Comparison of ENCODE assay signal across 30 cellular contexts in genomic region chr1:168443356-168443755, GRCh38.
DNase-seq lines count a peak whose midpoint lies in the region; ATAC-seq and TF ChIP-seq lines count a peak whose summit lies in the region.
"Had no signal": no experiment of that assay in that cellular context is flagged by ENCODE, and none has a peak within 500 bp of the region (broad histone marks: within the 10 kb centered on the region; RNA-seq: fewer than 3 reads in every experiment).

No MANE protein-coding gene starts in this region.

- TF ChIP-seq CTCF in Calu3 (IDR thresholded peaks at IDR 0.05; ENCODE audit: unreplicated experiment) = no peak

- H3K9me3 ChIP-seq in CD4-positive, alpha-beta memory T cell (ENCODE audit: control insufficient read depth in 1 of 2, low read length in 2 of 2) = no peaks in the 10 kb centered on the region
- no peaks in the 10 kb centered on the region for H3K9me3 ChIP-seq in T-helper 17 cell (ENCODE audit: control insufficient read depth, low read length, poor library complexity, severe bottlenecking)
- no peaks in the 10 kb centered on the region for H3K9me3 ChIP-seq in effector memory CD4-positive, alpha-beta T cell (ENCODE audit: control insufficient read depth, low read length)
- H3K9me3 ChIP-seq: colonic mucosa, lower lobe of right lung, MG63, ovary, suprapubic skin, upper lobe of right lung had no signal

- peaks cover 73% of the 10 kb centered on the region for H3K4me1 ChIP-seq in CD4-positive, alpha-beta memory T cell (ENCODE audit: insufficient read depth, low read length)
- peaks cover 20% of the 10 kb centered on the region for H3K4me1 ChIP-seq in effector memory CD4-positive, alpha-beta T cell (ENCODE audit: control insufficient read depth, insufficient read depth, low read length, poor library complexity, severe bottlenecking)
- H3K4me1 ChIP-seq: colonic mucosa, lower lobe of right lung had no signal

- H3K27ac Mint-ChIP-seq in activated CD4-positive, alpha-beta T cell treated with anti-CD3 and anti-CD28 coated beads, Interleukin-2, amount 10 ng/mL, durations not matched to agents 24 days and 14 days = peak overlapping the region; percentile 51
- H3K27ac Mint-ChIP-seq in CD4-positive, alpha-beta memory T cell = peak overlapping the region; percentile 73 to 92 (median 85)
- H3K27ac Mint-ChIP-seq in T-helper 17 cell (peak overlapping the region; percentile 92), Calu3 (ENCODE audit: unreplicated experiment) (no peak overlapping the region)
- H3K27ac Mint-ChIP-seq: B cell, endodermal cell, nephron progenitor cell had no signal

- DNase-seq in activated CD4-positive, alpha-beta T cell treated with anti-CD3 and anti-CD28 coated beads, Interleukin-2, amount 10 ng/mL, durations not matched to agents 24 days and 14 days = no peak
- no peak for DNase-seq in activated CD4-positive, alpha-beta T cell treated with anti-CD3 and anti-CD28 coated beads, Interleukin-2, amount 50 U/mL, for 4 hours
- no peak for DNase-seq in CD4-positive, alpha-beta memory T cell
- DNase-seq in T-helper 17 cell (no peak), Calu3 (no peak), AG08395 (ENCODE audit: low spot score) (no peak)
- no peak for DNase-seq in effector memory CD4-positive, alpha-beta T cell
- DNase-seq: activated naive CD4-positive, alpha-beta T cell; aorta; colonic mucosa; COR-L47; DMS79 treated with DMSO at 0.1 percent for 48 hours; endodermal cell; foreskin fibroblast; head of caudate nucleus; kidney glomerular epithelial cell; lower lobe of right lung; MG63; NCI-H1105 treated with DMSO at 0.1 percent for 48 hours; NCI-H1930; NCI-H526 treated with DMSO at 0.1 percent for 48 hours; nephron progenitor cell; ovary; retina; upper lobe of right lung had no signal

- ATAC-seq in T-helper 17 cell (no peak), HG02938 (IDR thresholded peaks at IDR 0.05; ENCODE audit: unreplicated experiment) (no peak)
- ATAC-seq: esophagus mucosa, lower lobe of right lung, upper lobe of right lung had no signal

- POLR2A ChIA-PET in CD4-positive, alpha-beta memory T cell (lab: Charles Lee; ENCODE audit: partially characterized antibody) = interaction anchor here (0.7 to 2.6 kb wide), 8 partner anchors 23 to 100 kb away, joined by 3 to 22 read pairs (median 6); no protein-coding TSS in a partner anchor

- BruUV-seq in Calu3 (replicated peaks; lab: Mats Ljungman, UMichigan) = no TSS peak

- H3K27me3 ChIP-seq in CD4-positive, alpha-beta memory T cell (ENCODE audit: insufficient read depth, low read length) = no peaks in the 10 kb centered on the region
- no peaks in the 10 kb centered on the region for H3K27me3 ChIP-seq in effector memory CD4-positive, alpha-beta T cell (replicated peaks; ENCODE audit: control insufficient read depth, insufficient read depth, low read length, poor library complexity, severe bottlenecking)
- H3K27me3 ChIP-seq: colonic mucosa, ovary, suprapubic skin, upper lobe of right lung had no signal

- H3K36me3 ChIP-seq in CD4-positive, alpha-beta memory T cell (ENCODE audit: insufficient read depth, low read length) = no peaks in the 10 kb centered on the region
- no peaks in the 10 kb centered on the region for H3K36me3 ChIP-seq in effector memory CD4-positive, alpha-beta T cell (ENCODE audit: control insufficient read depth, insufficient read depth, low read length)
- H3K36me3 ChIP-seq: colonic mucosa, lower lobe of right lung, MG63, ovary, suprapubic skin, upper lobe of right lung had no signal

- H3K4me1 Mint-ChIP-seq in activated CD4-positive, alpha-beta T cell treated with anti-CD3 and anti-CD28 coated beads, Interleukin-2, amount 10 ng/mL, durations not matched to agents 24 days and 14 days = peaks cover 65% of the 10 kb centered on the region
- H3K4me1 Mint-ChIP-seq in CD4-positive, alpha-beta memory T cell = peaks cover 48 to 92% (median 70%) of the 10 kb centered on the region in 4 donors
- H3K4me1 Mint-ChIP-seq in T-helper 17 cell (peaks cover 56% of the 10 kb centered on the region), Calu3 (ENCODE audit: low read depth, unreplicated experiment) (peaks cover 28% of the 10 kb centered on the region)

- H3K9me3 Mint-ChIP-seq in activated CD4-positive, alpha-beta T cell treated with anti-CD3 and anti-CD28 coated beads, Interleukin-2, amount 10 ng/mL, durations not matched to agents 24 days and 14 days = peaks cover 9% of the 10 kb centered on the region
- H3K9me3 Mint-ChIP-seq in CD4-positive, alpha-beta memory T cell = peaks cover 0 to 4% (median 0%) of the 10 kb centered on the region in 8 donors
- no peaks in the 10 kb centered on the region for H3K9me3 Mint-ChIP-seq in Calu3 (ENCODE audit: low read depth, unreplicated experiment)
- H3K9me3 Mint-ChIP-seq: endodermal cell had no signal

- peaks cover 2% of the 10 kb centered on the region for H3K36me3 Mint-ChIP-seq in activated CD4-positive, alpha-beta T cell treated with anti-CD3 and anti-CD28 coated beads, Interleukin-2, amount 10 ng/mL, durations not matched to agents 24 days and 14 days (ENCODE audit: low read depth)
- H3K36me3 Mint-ChIP-seq in CD4-positive, alpha-beta memory T cell = peaks cover 0 to 3% of the 10 kb centered on the region in 2 donors
- no peaks in the 10 kb centered on the region for H3K36me3 Mint-ChIP-seq in T-helper 17 cell (ENCODE audit: low read depth)
- no peaks in the 10 kb centered on the region for H3K36me3 Mint-ChIP-seq in Calu3 (ENCODE audit: insufficient read depth, unreplicated experiment)

- H3K27me3 Mint-ChIP-seq in activated CD4-positive, alpha-beta T cell treated with anti-CD3 and anti-CD28 coated beads, Interleukin-2, amount 10 ng/mL, durations not matched to agents 24 days and 14 days = no peaks in the 10 kb centered on the region
- no peaks in the 10 kb centered on the region for H3K27me3 Mint-ChIP-seq in CD4-positive, alpha-beta memory T cell
- H3K27me3 Mint-ChIP-seq in T-helper 17 cell (no peaks in the 10 kb centered on the region), Calu3 (ENCODE audit: unreplicated experiment) (no peaks in the 10 kb centered on the region)

- intact Hi-C loops in activated CD4-positive, alpha-beta T cell treated with anti-CD3 and anti-CD28 coated beads, Interleukin-2, amount 10 ng/mL, durations not matched to agents 24 days and 14 days (cut with micrococcal nuclease) = loop anchor here (5.0 kb wide), 1 partner anchor 904 kb away; no protein-coding TSS in a partner anchor
- intact Hi-C loops in CD4-positive, alpha-beta memory T cell (cut with micrococcal nuclease) = no loop called here
- intact Hi-C loops in Calu3 (cut with micrococcal nuclease; ENCODE audit: unreplicated experiment) = no loop called here

- H3K27ac ChIP-seq in CD4-positive, alpha-beta memory T cell (ENCODE audit: low read depth, low read length) = no peak overlapping the region
- peak overlapping the region; percentile 18 for H3K27ac ChIP-seq in effector memory CD4-positive, alpha-beta T cell (ENCODE audit: insufficient read depth, low read length, poor library complexity, severe bottlenecking)
- H3K27ac ChIP-seq: colonic mucosa, lower lobe of right lung, ovary, suprapubic skin, upper lobe of right lung had no signal

- H3K4me3 Mint-ChIP-seq in activated CD4-positive, alpha-beta T cell treated with anti-CD3 and anti-CD28 coated beads, Interleukin-2, amount 10 ng/mL, durations not matched to agents 24 days and 14 days = peak overlapping the region; percentile 55
- peak overlapping the region in 7 of 8 donors; percentile 10 to 70 (median 59) for H3K4me3 Mint-ChIP-seq in CD4-positive, alpha-beta memory T cell
- H3K4me3 Mint-ChIP-seq in T-helper 17 cell = no peak overlapping the region
- no peak overlapping the region for H3K4me3 Mint-ChIP-seq in Calu3 (ENCODE audit: low read depth, unreplicated experiment)
- H3K4me3 Mint-ChIP-seq: B cell, endodermal cell, nephron progenitor cell had no signal

- no peak overlapping the region for H3K4me3 ChIP-seq in CD4-positive, alpha-beta memory T cell (ENCODE audit: low read length in 2 of 2)
- H3K4me3 ChIP-seq in effector memory CD4-positive, alpha-beta T cell (ENCODE audit: insufficient read depth, low read depth, low read length, poor library complexity, severe bottlenecking) = no peak overlapping the region
- H3K4me3 ChIP-seq: colonic mucosa, lower lobe of right lung, MG63, ovary, smooth muscle cell, suprapubic skin, upper lobe of right lung had no signal

- CTCF ChIA-PET in CD4-positive, alpha-beta memory T cell (lab: Charles Lee; ENCODE audit: partially characterized antibody) = interaction anchor here (0.7 to 13.1 kb wide), 16 partner anchors 10 to 160 kb away, joined by 3 to 249 read pairs (median 4); no protein-coding TSS in a partner anchor
- CTCF ChIA-PET in Calu3 (lab: Charles Lee) = interaction anchor here (0.9 to 1.8 kb wide), 2 partner anchors 14 to 100 kb away, joined by 3 read pairs; no protein-coding TSS in a partner anchor

Comparison
In these comparisons a context has a peak if more than half of its experiments do, and no peak if none do; other contexts are left out.
1. H3K4me3 Mint-ChIP-seq: peak in activated CD4-positive, alpha-beta T cell treated with anti-CD3 and anti-CD28 coated beads, Interleukin-2, amount 10 ng/mL, durations not matched to agents 24 days and 14 days (single experiment) and CD4-positive, alpha-beta memory T cell (7 of 8); none in T-helper 17 cell (single experiment) and Calu3 (single experiment).